ENCODE assay signal across 8 cellular contexts in genomic region chr3:114879059-114880031, GRCh38.
DNase-seq lines count a peak whose midpoint lies in the region; ATAC-seq, FAIRE-seq and TF ChIP-seq lines count a peak whose summit lies in the region.

No MANE protein-coding gene starts in this region.

- H3K4me3 ChIP-seq in A673 (ENCODE audit: low read depth, low read length, poor library complexity, severe bottlenecking) = no peak overlapping the region
- no peak overlapping the region for H3K4me3 ChIP-seq in lower leg skin (ENCODE audit: low read depth, poor library complexity, severe bottlenecking)

- no TSS peak for BruUV-seq in A673 (replicated peaks; lab: Mats Ljungman, UMichigan)

- H3K27me3 ChIP-seq in A673 (replicated peaks; ENCODE audit: insufficient read depth, low read depth, low read length, poor library complexity) = no peaks in the 10 kb centered on the region

- H3K4me1 ChIP-seq in A673 (ENCODE audit: insufficient read depth, low read length, poor library complexity, severe bottlenecking) = peaks cover 14% of the 10 kb centered on the region

- POLR2A ChIA-PET in A673 (lab: Charles Lee; ENCODE audit: low non-redundant PET) = no interaction called here

- WGBS in lower leg skin, 2 donors = 50 to 53% methylated on average over 8 of the region's 8 CpGs

- FAIRE-seq in urothelium cell line (lab: Jason Lieb, UNC) = no peak

- H3K36me3 ChIP-seq in A673 (ENCODE audit: insufficient read depth, low read length, poor library complexity, severe bottlenecking) = no peaks in the 10 kb centered on the region

- no peak overlapping the region for H3K27ac ChIP-seq in A673 (ENCODE audit: low read depth, low read length, poor library complexity, severe bottlenecking)

- TF ChIP-seq CTCF in A673 (conservative IDR thresholded peaks at IDR 0.05; ENCODE audit: low read depth, low read length) (no peak), lower leg skin (IDR thresholded peaks at IDR 0.05) (no peak)

- no peaks in the 10 kb centered on the region for H3K9me3 ChIP-seq in A673 (ENCODE audit: low read depth, low read length, poor library complexity, severe bottlenecking)

- intact Hi-C loops in A673 (cut with micrococcal nuclease; ENCODE audit: unreplicated experiment) = no loop called here
- intact Hi-C loops in lower leg skin (cut with DNase I; ENCODE audit: low total_unique reads) = no loop called here

- peak; percentile 67 for ATAC-seq in GM19035 (IDR thresholded peaks at IDR 0.05; ENCODE audit: unreplicated experiment)
- ATAC-seq in HG03103 (IDR thresholded peaks at IDR 0.05; ENCODE audit: low read depth, unreplicated experiment) = peak; percentile 92

- CTCF ChIA-PET in A673 (lab: Charles Lee) = no interaction called here

- DNase-seq in A673 (ENCODE audit: low spot score) (peak; percentile 63), NCI-H774 (lab: John Stamatoyannopoulos, UW) (peak; percentile 46), foreskin melanocyte (peak; percentile 20), urothelium cell line (ENCODE audit: low spot score) (no peak), lower leg skin (ENCODE audit: low spot score in 2 of 2) (no peak), epidermal melanocyte (ENCODE audit: insufficient read length, low spot score) (no peak)

- TF ChIP-seq POLR2A in lower leg skin (IDR thresholded peaks at IDR 0.05) = no peak

Comparison
In these comparisons a context has a peak if more than half of its experiments do, and no peak if none do; other contexts are left out.
1. DNase-seq: peak in A673 (single experiment), NCI-H774 (single experiment) and foreskin melanocyte (single experiment); none in urothelium cell line (single experiment), lower leg skin (0 of 2) and epidermal melanocyte (single experiment).